ENCODE assay signal across 17 cellular contexts in genomic region chr10:77892761-77893160, GRCh38. TPM values are rescaled to one million over a fixed set of nuclear protein-coding genes. Genes with fewer than 3 reads are reported as not detected.
DNase-seq lines count a peak whose midpoint lies in the region; ATAC-seq and TF ChIP-seq lines count a peak whose summit lies in the region.
"Had no signal": no experiment of that assay in that cellular context is flagged by ENCODE, and none has a peak within 500 bp of the region (broad histone marks: within the 10 kb centered on the region; RNA-seq: fewer than 3 reads in every experiment).

No MANE protein-coding gene starts in this region.

- no peaks in the 10 kb centered on the region for H3K9me3 ChIP-seq in breast epithelium
- no peaks in the 10 kb centered on the region for H3K9me3 ChIP-seq in prostate gland
- H3K9me3 ChIP-seq in vagina = no peaks in the 10 kb centered on the region
- no peaks in the 10 kb centered on the region for H3K9me3 ChIP-seq in right atrium auricular region
- H3K9me3 ChIP-seq: BLaER1 had no signal

- H3K4me3 Mint-ChIP-seq in MCF 10A (ENCODE audit: unreplicated experiment) = no peak overlapping the region
- no peak overlapping the region for H3K4me3 Mint-ChIP-seq in activated T-cell treated with anti-CD3 and anti-CD28 coated beads, Interleukin-2, amount 50 U/mL, for 4 hours
- H3K4me3 Mint-ChIP-seq: CD8-positive, alpha-beta memory T cell had no signal

- H3K36me3 ChIP-seq in breast epithelium (no peaks in the 10 kb centered on the region), prostate gland (no peaks in the 10 kb centered on the region), vagina (no peaks in the 10 kb centered on the region), right atrium auricular region (no peaks in the 10 kb centered on the region)
- H3K36me3 ChIP-seq: BLaER1 had no signal

- no peaks in the 10 kb centered on the region for H3K27me3 Mint-ChIP-seq in MCF 10A (ENCODE audit: insufficient read depth, unreplicated experiment)
- peaks cover 5% of the 10 kb centered on the region for H3K27me3 Mint-ChIP-seq in activated T-cell treated with anti-CD3 and anti-CD28 coated beads, Interleukin-2, amount 50 U/mL, for 4 hours (ENCODE audit: low read depth)
- H3K27me3 Mint-ChIP-seq: CD8-positive, alpha-beta memory T cell had no signal

- 57% methylated on average over 5 of the region's 5 CpGs for WGBS in prostate gland

- BruUV-seq in MCF 10A (replicated peaks; lab: Mats Ljungman, UMichigan) = no TSS peak

- POLR2A ChIA-PET in MCF 10A (lab: Yijun Ruan, JAX) = interaction anchor here (0.7 to 20.5 kb wide), 6 partner anchors 19 to 50 kb away, joined by 3 to 903 read pairs (median 3); no protein-coding TSS in a partner anchor

- TF ChIP-seq POLR2A in breast epithelium (IDR thresholded peaks at IDR 0.05) (no peak), prostate gland (IDR thresholded peaks at IDR 0.05) (no peak), vagina (IDR thresholded peaks at IDR 0.05) (no peak)

- no peak overlapping the region for H3K4me3 ChIP-seq in breast epithelium
- H3K4me3 ChIP-seq in prostate gland = no peak overlapping the region
- H3K4me3 ChIP-seq in vagina = no peak overlapping the region
- no peak overlapping the region for H3K4me3 ChIP-seq in right atrium auricular region
- H3K4me3 ChIP-seq: BLaER1 had no signal

- ATAC-seq in left lobe of liver = peak; percentile 89
- no peak for ATAC-seq in activated T-cell treated with anti-CD3 and anti-CD28 coated beads, Interleukin-2, amount 50 U/mL, for 4 hours
- no peak for ATAC-seq in HG02678 (IDR thresholded peaks at IDR 0.05; ENCODE audit: unreplicated experiment)
- ATAC-seq: PC-3, Right ventricle myocardium inferior had no signal

- no peaks in the 10 kb centered on the region for H3K9me3 Mint-ChIP-seq in MCF 10A (ENCODE audit: unreplicated experiment)
- no peaks in the 10 kb centered on the region for H3K9me3 Mint-ChIP-seq in activated T-cell treated with anti-CD3 and anti-CD28 coated beads, Interleukin-2, amount 50 U/mL, for 4 hours
- H3K9me3 Mint-ChIP-seq: CD8-positive, alpha-beta memory T cell had no signal

- peak overlapping the region; percentile 91 to 94 for H3K27ac ChIP-seq in breast epithelium
- H3K27ac ChIP-seq in prostate gland = peak overlapping the region; percentile 92 to 93
- peak overlapping the region; percentile 14 for H3K27ac ChIP-seq in vagina
- no peak overlapping the region for H3K27ac ChIP-seq in right atrium auricular region
- H3K27ac ChIP-seq: 22Rv1, BLaER1 had no signal

- H3K4me1 ChIP-seq in breast epithelium (peaks cover 12 to 33% of the 10 kb centered on the region in 2 donors), prostate gland (replicated peaks) (peaks cover 47% of the 10 kb centered on the region), vagina (peaks cover 89% of the 10 kb centered on the region), right atrium auricular region (peaks cover 0 to 21% of the 10 kb centered on the region in 2 donors)
- H3K4me1 ChIP-seq: BLaER1 had no signal

- peaks cover 73% of the 10 kb centered on the region for H3K4me1 Mint-ChIP-seq in MCF 10A (ENCODE audit: insufficient read depth, unreplicated experiment)
- H3K4me1 Mint-ChIP-seq in activated T-cell treated with anti-CD3 and anti-CD28 coated beads, Interleukin-2, amount 50 U/mL, for 4 hours (ENCODE audit: low read depth) = no peaks in the 10 kb centered on the region
- H3K4me1 Mint-ChIP-seq: CD8-positive, alpha-beta memory T cell had no signal

- DNase-seq in breast epithelium (ENCODE audit: low spot score in 2 of 2) (no peak), MCF 10A (ENCODE audit: unreplicated experiment) (no peak), left lobe of liver (ENCODE audit: low spot score) (peak; percentile 68), prostate gland (ENCODE audit: low spot score) (no peak), vagina (ENCODE audit: extremely low spot score in 2 of 2) (no peak), right atrium auricular region (ENCODE audit: low spot score) (no peak)
- DNase-seq in activated T-cell treated with anti-CD3 and anti-CD28 coated beads, Interleukin-2, amount 50 U/mL, for 4 hours = no peak
- DNase-seq: CD8-positive, alpha-beta memory T cell; DMS 273 treated with DMSO at 0.1 percent for 48 hours; NCI-H1048; NCI-H146; NCI-H2081 treated with DMSO at 0.1 percent for 48 hours; PC-3 had no signal

- H3K36me3 Mint-ChIP-seq in MCF 10A (ENCODE audit: insufficient read depth, unreplicated experiment) = peaks cover 78% of the 10 kb centered on the region
- no peaks in the 10 kb centered on the region for H3K36me3 Mint-ChIP-seq in activated T-cell treated with anti-CD3 and anti-CD28 coated beads, Interleukin-2, amount 50 U/mL, for 4 hours (ENCODE audit: insufficient read depth)

- CTCF ChIA-PET in MCF 10A (lab: Yijun Ruan, JAX) = interaction anchor here (1.1 to 1.2 kb wide), 2 partner anchors 12 to 45 kb away, joined by 3 read pairs; no protein-coding TSS in a partner anchor

- no peak for TF ChIP-seq CTCF in breast epithelium (IDR thresholded peaks at IDR 0.05)
- no peak for TF ChIP-seq CTCF in MCF 10A (IDR thresholded peaks at IDR 0.05; ENCODE audit: unreplicated experiment)
- no peak for TF ChIP-seq CTCF in prostate gland (IDR thresholded peaks at IDR 0.05)
- no peak for TF ChIP-seq CTCF in vagina (IDR thresholded peaks at IDR 0.05)
- no peak for TF ChIP-seq CTCF in right atrium auricular region (IDR thresholded peaks at IDR 0.05)

- no peak overlapping the region for H3K27ac Mint-ChIP-seq in MCF 10A (ENCODE audit: low read depth, unreplicated experiment)

- intact Hi-C loops in breast epithelium (cut with DNase I; ENCODE audit: low total_unique reads) = no loop called here
- intact Hi-C loops in MCF 10A (cut with micrococcal nuclease) = no loop called here
- intact Hi-C loops in prostate gland (cut with DNase I) = no loop called here
- intact Hi-C loops in vagina (cut with DNase I) = no loop called here

- H3K27me3 ChIP-seq in breast epithelium (no peaks in the 10 kb centered on the region), prostate gland (replicated peaks; ENCODE audit: insufficient read depth) (no peaks in the 10 kb centered on the region), vagina (no peaks in the 10 kb centered on the region), right atrium auricular region (no peaks in the 10 kb centered on the region)
- H3K27me3 ChIP-seq: BLaER1 had no signal

RNA-seq across cellular contexts. Expression of gene DLG5, which starts 33.8 kb away (rescaled TPM):
- total RNA-seq in breast epithelium (100 to 1,000 TPM in 2 of 3 donors, 10 to 100 TPM in 1; 43.0 to 192 (median 138) TPM), MCF 10A (2022) (126 and 127 TPM in 2 replicates), left lobe of liver (9.3 TPM), prostate gland (100 to 1,000 TPM in 1 of 2 donors, 10 to 100 TPM in 1; 72.3 to 134 TPM), vagina (57.5 TPM), right atrium auricular region (10 to 100 TPM; 10.5 to 20.4 TPM)
- total RNA-seq in activated T-cell treated with anti-CD3 and anti-CD28 coated beads, Interleukin-2, amount 50 U/mL, for 4 hours = 1 to 10 TPM; 1.0 to 1.5 (median 1.5) TPM

Comparison
In these comparisons a context has a peak if more than half of its experiments do, and no peak if none do; other contexts are left out.
1. H3K27ac ChIP-seq: peak in breast epithelium (2 of 2), prostate gland (2 of 2) and vagina (single experiment); none in right atrium auricular region (0 of 2).